In the genomic region with DNA sequence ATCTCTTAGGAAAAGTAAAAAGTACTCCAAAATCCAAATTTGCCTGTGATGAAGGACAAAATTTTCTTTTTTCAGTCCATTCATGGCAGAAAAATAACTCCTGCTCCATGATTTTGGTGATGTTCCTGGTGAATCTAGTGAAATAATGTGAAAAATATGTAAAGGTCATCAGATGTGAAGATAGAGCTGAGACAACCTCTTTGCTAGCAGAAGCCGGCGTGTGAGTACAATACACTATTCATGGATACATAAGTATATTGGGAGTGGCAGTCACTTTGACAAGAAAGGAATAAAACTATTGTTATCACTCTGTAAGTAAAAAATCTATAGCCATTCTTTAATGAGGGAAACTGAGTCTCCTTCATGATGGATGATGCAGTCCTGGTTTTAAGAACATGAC, we compare ENCODE assay signal across 15 cellular contexts. TPM values are rescaled to one million over a fixed set of nuclear protein-coding genes. Genes with fewer than 3 reads are reported as not detected.
DNase-seq lines count a peak whose midpoint lies in the region; ATAC-seq, FAIRE-seq and TF ChIP-seq lines count a peak whose summit lies in the region.
"Had no signal": no experiment of that assay in that cellular context is flagged by ENCODE, and none has a peak within 500 bp of the region (broad histone marks: within the 10 kb centered on the region; RNA-seq: fewer than 3 reads in every experiment).

No MANE protein-coding gene starts in this region.

- in situ Hi-C loops in GM12878 (cut with MboI): loop anchor here (10.0 kb wide), 1 partner anchor 48 kb away; no protein-coding TSS in a partner anchor

- no peak overlapping the region for H3K4me3 Mint-ChIP-seq in stimulated activated effector memory CD8-positive, alpha-beta T cell treated with anti-CD3 and anti-CD28 coated beads, Interleukin-12 subunit alpha, Interleukin-12 subunit beta, amount 100 ng/mL, for 72 hours
- H3K4me3 Mint-ChIP-seq in activated naive CD8-positive, alpha-beta T cell treated with anti-CD3 and anti-CD28 coated beads, Interleukin-2, amount 50 U/mL, for 24 hours: no peak overlapping the region
- H3K4me3 Mint-ChIP-seq in glutamatergic neuron (ENCODE audit: unreplicated experiment): no peak overlapping the region
- H3K4me3 Mint-ChIP-seq: CD14-positive monocyte; CD8-positive, alpha-beta T cell had no signal

- no peaks in the 10 kb centered on the region for H3K27me3 ChIP-seq in OCI-LY3 (ENCODE audit: low read depth, low read length)
- no peaks in the 10 kb centered on the region for H3K27me3 ChIP-seq in GM12878 (replicated peaks in 1 of 2; ENCODE audit: control insufficient read depth in 2 of 2, insufficient read depth in 2 of 2, low read length in 1 of 2)

- no peak for FAIRE-seq in GM12878 (lab: Jason Lieb, UNC)
- FAIRE-seq: D721Med had no signal

- H3K4me2 ChIP-seq in OCI-LY3 (ENCODE audit: low read length) (peak overlapping the region; percentile 80), GM12878 (ENCODE audit: control insufficient read depth, insufficient read depth) (peak overlapping the region; percentile 32; the same call in 1 of the 2 replicates)

- H3K9me3 ChIP-seq in OCI-LY3 (ENCODE audit: insufficient read depth, low read length) (no peaks in the 10 kb centered on the region), GM12878 (replicated peaks; ENCODE audit: control insufficient read depth, insufficient read depth, low read length) (no peaks in the 10 kb centered on the region)

- H3K79me2 ChIP-seq in OCI-LY3 (ENCODE audit: low read length) (no peaks in the 10 kb centered on the region; the same call in 1 of the 2 replicates), GM12878 (ENCODE audit: control insufficient read depth, insufficient read depth, low read length) (no peaks in the 10 kb centered on the region; the same call in 1 of the 2 replicates)

- CTCF ChIA-PET in GM12878 (lab: Yijun Ruan, JAX): interaction anchor here (1.5 to 1.6 kb wide), 2 partner anchors 45 to 50 kb away, joined by 3 to 4 read pairs; no protein-coding TSS in a partner anchor

- H3K36me3 Mint-ChIP-seq in stimulated activated effector memory CD8-positive, alpha-beta T cell treated with anti-CD3 and anti-CD28 coated beads, Interleukin-12 subunit alpha, Interleukin-12 subunit beta, amount 100 ng/mL, for 72 hours: peaks cover 5% of the 10 kb centered on the region
- H3K36me3 Mint-ChIP-seq in activated naive CD8-positive, alpha-beta T cell treated with anti-CD3 and anti-CD28 coated beads, Interleukin-2, amount 50 U/mL, for 24 hours (ENCODE audit: low read depth): no peaks in the 10 kb centered on the region
- no peaks in the 10 kb centered on the region for H3K36me3 Mint-ChIP-seq in glutamatergic neuron (ENCODE audit: unreplicated experiment)
- H3K36me3 Mint-ChIP-seq: CD14-positive monocyte; CD8-positive, alpha-beta T cell had no signal

- H3K27ac ChIP-seq in OCI-LY3 (ENCODE audit: low read length) (peak overlapping the region; percentile 89), GM12878 (ENCODE audit: control insufficient read depth, insufficient read depth) (no peak overlapping the region)
- H3K27ac ChIP-seq: GM23248 had no signal

- no TSS peak for BruUV-seq in GM12878 (replicated peaks; lab: Mats Ljungman, UMichigan)

- peaks cover 5% of the 10 kb centered on the region for H3K27me3 Mint-ChIP-seq in activated naive CD8-positive, alpha-beta T cell treated with anti-CD3 and anti-CD28 coated beads, Interleukin-2, amount 50 U/mL, for 24 hours
- H3K27me3 Mint-ChIP-seq in glutamatergic neuron (ENCODE audit: unreplicated experiment): peaks cover 2% of the 10 kb centered on the region

- RAD21 ChIA-PET in GM12878 (lab: Charles Lee; ENCODE audit: unreplicated experiment): interaction anchor here (1.6 to 2.1 kb wide), 2 partner anchors 36 to 65 kb away, joined by 8 to 11 read pairs; no protein-coding TSS in a partner anchor

- H3K27ac Mint-ChIP-seq in stimulated activated effector memory CD8-positive, alpha-beta T cell treated with anti-CD3 and anti-CD28 coated beads, Interleukin-12 subunit alpha, Interleukin-12 subunit beta, amount 100 ng/mL, for 72 hours: peak overlapping the region; percentile 82
- H3K27ac Mint-ChIP-seq in activated naive CD8-positive, alpha-beta T cell treated with anti-CD3 and anti-CD28 coated beads, Interleukin-2, amount 50 U/mL, for 24 hours: no peak overlapping the region
- H3K27ac Mint-ChIP-seq in glutamatergic neuron (ENCODE audit: unreplicated experiment): no peak overlapping the region
- H3K27ac Mint-ChIP-seq: CD14-positive monocyte; CD8-positive, alpha-beta T cell had no signal

- no peak for TF ChIP-seq EP300 in GM12878 (IDR thresholded peaks at IDR 0.05; ENCODE audit: borderline replicate concordance in 1 of 2, control insufficient read depth in 1 of 2, low read depth in 2 of 2, low read length in 2 of 2)

- TF ChIP-seq CTCF in OCI-LY3 (IDR thresholded peaks at IDR 0.05; ENCODE audit: low read depth, low read length): no peak
- no peak for TF ChIP-seq CTCF in GM12878 (IDR thresholded peaks at IDR 0.05 in 2 of 3, conservative IDR thresholded peaks at IDR 0.05 in 1 of 3; ENCODE audit: control insufficient read depth in 2 of 3, extremely low read depth in 1 of 3, insufficient read depth in 1 of 3, low read depth in 3 of 3, low read length in 3 of 3)
- no peak for TF ChIP-seq CTCF in glutamatergic neuron (IDR thresholded peaks at IDR 0.05; ENCODE audit: partially characterized antibody, unreplicated experiment)

- H3K36me3 ChIP-seq in OCI-LY3 (replicated peaks; ENCODE audit: low read depth, low read length) (no peaks in the 10 kb centered on the region), GM12878 (ENCODE audit: control insufficient read depth in 2 of 2, insufficient read depth in 2 of 2, low read length in 1 of 2) (no peaks in the 10 kb centered on the region)

- H2AFZ ChIP-seq in OCI-LY3 (ENCODE audit: low read depth, low read length) (no peak overlapping the region), GM12878 (ENCODE audit: control insufficient read depth, low read depth, low read length) (no peak overlapping the region)
- H2AFZ ChIP-seq: GM23248 had no signal

- H3K4me1 Mint-ChIP-seq in stimulated activated effector memory CD8-positive, alpha-beta T cell treated with anti-CD3 and anti-CD28 coated beads, Interleukin-12 subunit alpha, Interleukin-12 subunit beta, amount 100 ng/mL, for 72 hours: peaks cover 63% of the 10 kb centered on the region
- peaks cover 34% of the 10 kb centered on the region for H3K4me1 Mint-ChIP-seq in activated naive CD8-positive, alpha-beta T cell treated with anti-CD3 and anti-CD28 coated beads, Interleukin-2, amount 50 U/mL, for 24 hours
- H3K4me1 Mint-ChIP-seq in glutamatergic neuron (ENCODE audit: low read depth, unreplicated experiment): peaks cover 10% of the 10 kb centered on the region

- intact Hi-C loops in GM12878 (cut with micrococcal nuclease; ENCODE audit: unreplicated experiment): loop anchor here (2.0 kb wide), 1 partner anchor 36 kb away; no protein-coding TSS in a partner anchor

- DNase-seq in EL: peak; percentile 9
- DNase-seq in GM12878 (ENCODE audit: low read depth, low spot score): no peak
- DNase-seq in stimulated activated effector memory CD8-positive, alpha-beta T cell treated with anti-CD3 and anti-CD28 coated beads, Interleukin-12 subunit alpha, Interleukin-12 subunit beta, amount 100 ng/mL, for 72 hours (ENCODE audit: low spot score in 2 of 2): no peak
- DNase-seq in activated naive CD8-positive, alpha-beta T cell treated with anti-CD3 and anti-CD28 coated beads, Interleukin-2, amount 50 U/mL, for 24 hours: no peak
- DNase-seq in glutamatergic neuron: no peak
- DNase-seq: CD8-positive, alpha-beta T cell; COR-L47; DND-41; GF-D8; GM23248; H7 had no signal

- ATAC-seq in GM12878 (no peak), HG03457 (IDR thresholded peaks at IDR 0.05; ENCODE audit: unreplicated experiment) (no peak)
- ATAC-seq in stimulated activated effector memory CD8-positive, alpha-beta T cell treated with anti-CD3 and anti-CD28 coated beads, Interleukin-12 subunit alpha, Interleukin-12 subunit beta, amount 100 ng/mL, for 72 hours: no peak
- no peak for ATAC-seq in activated naive CD8-positive, alpha-beta T cell treated with anti-CD3 and anti-CD28 coated beads, Interleukin-2, amount 50 U/mL, for 24 hours
- ATAC-seq: CD8-positive, alpha-beta T cell had no signal

- H3K9me3 Mint-ChIP-seq in stimulated activated effector memory CD8-positive, alpha-beta T cell treated with anti-CD3 and anti-CD28 coated beads, Interleukin-12 subunit alpha, Interleukin-12 subunit beta, amount 100 ng/mL, for 72 hours: no peaks in the 10 kb centered on the region
- H3K9me3 Mint-ChIP-seq in activated naive CD8-positive, alpha-beta T cell treated with anti-CD3 and anti-CD28 coated beads, Interleukin-2, amount 50 U/mL, for 24 hours: no peaks in the 10 kb centered on the region
- peaks cover 2% of the 10 kb centered on the region for H3K9me3 Mint-ChIP-seq in glutamatergic neuron (ENCODE audit: unreplicated experiment)
- H3K9me3 Mint-ChIP-seq: CD8-positive, alpha-beta T cell had no signal

- H3K9ac ChIP-seq in OCI-LY3 (ENCODE audit: low read length): peak overlapping the region; percentile 52
- H3K9ac ChIP-seq in GM12878 (ENCODE audit: control insufficient read depth, insufficient read depth, low read length): no peak overlapping the region
- H3K9ac ChIP-seq: GM23248 had no signal

- H3K4me1 ChIP-seq in OCI-LY3 (ENCODE audit: low read length) (peaks cover 89% of the 10 kb centered on the region), GM12878 (ENCODE audit: control insufficient read depth, insufficient read depth, low read length) (peaks cover 50% of the 10 kb centered on the region)

- peak overlapping the region; percentile 59 for H3K4me3 ChIP-seq in OCI-LY3 (ENCODE audit: low read length)
- no peak overlapping the region for H3K4me3 ChIP-seq in GM12878
- H3K4me3 ChIP-seq: GM23248 had no signal

- 100% methylated on average over 2 of the region's 2 CpGs for WGBS in GM12878 (ENCODE audit: insufficient coverage, insufficient replicate concordance, low lambda C conversion rate, missing lambda C conversion rate)

- SMC1A ChIA-PET in GM12878 (lab: Charles Lee; ENCODE audit: uncharacterized antibody, unreplicated experiment): interaction anchor here (1.0 to 2.0 kb wide), 7 partner anchors 13 to 58 kb away, joined by 3 to 17 read pairs (median 7); no protein-coding TSS in a partner anchor

- no peak for TF ChIP-seq RAD21 in GM12878 (IDR thresholded peaks at IDR 0.05; ENCODE audit: insufficient read depth, low read depth, low read length)

- TF ChIP-seq POLR2A in GM12878 (IDR thresholded peaks at IDR 0.05; ENCODE audit: low read depth, low read length): no peak

- POLR2A ChIA-PET in GM12878 (lab: Charles Lee): interaction anchor here (0.6 to 1.5 kb wide), 4 partner anchors 10 to 41 kb away, joined by 3 to 6 read pairs (median 4); no protein-coding TSS in a partner anchor

- H4K20me1 ChIP-seq in OCI-LY3 (ENCODE audit: insufficient read depth, low read length): no peaks in the 10 kb centered on the region
- no peaks in the 10 kb centered on the region for H4K20me1 ChIP-seq in GM12878 (ENCODE audit: control insufficient read depth, insufficient read depth)

RNA-seq across cellular contexts. Expression of a gene that starts 6.3 kb away (rescaled TPM):
- 16.4 and 16.7 TPM in 2 replicates for total RNA-seq in GM12878 (2013; cell fraction: nucleolus; rRNA removed)
- total RNA-seq in GM12878 (2014; rRNA removed) (35.8 and 37.0 TPM in 2 replicates), GM12878 (2014; rRNA removed; fragmentation: Illumina TruSeq; extraction: Trizol) (23.2 and 23.8 TPM in 2 replicates), GM12878 (2021) (43.2 and 43.4 TPM in 2 replicates), glutamatergic neuron (ENCODE audit: unreplicated experiment) (27.9 TPM)
- 24.9 TPM for polyA plus RNA-seq in GM12878 (2011; ENCODE audit: low read depth)
- polyA plus RNA-seq in GM12878 (2011; rRNA removed) (20.3 and 26.9 TPM in 2 replicates), GM12878 (2014; fragmentation: Illumina TruSeq; extraction: Trizol) (27.4 TPM in 2 replicates), GM12878 (2014; fragmentation: Nextera tagmentation; extraction: Ambion mirVana) (10 to 100 TPM; 10.8 to 13.9 TPM), GM12878 (2014; rRNA removed) (28.0 and 29.0 TPM in 2 replicates), GM12878 (2016; fragmentation: Nextera tagmentation; extraction: Ambion mirVana) (10 to 100 TPM; 32.6 to 37.2 TPM)
- polyA plus RNA-seq in GM12878 (2011; cell fraction: cytosol; rRNA removed): 27.0 and 29.7 TPM in 2 replicates
- 30.5 and 33.0 TPM in 2 replicates for polyA plus RNA-seq in GM12878 (2011; cell fraction: nucleus; rRNA removed)
- 27.7 and 31.8 TPM in 2 replicates for polyA plus RNA-seq in GM12878 (2012)
- 49.4 and 72.0 TPM in 2 replicates for polyA minus RNA-seq in GM12878 (2011; rRNA and poly(A)+ RNA removed)
- polyA minus RNA-seq in GM12878 (2011; cell fraction: cytosol; rRNA and poly(A)+ RNA removed): 22.5 and 26.3 TPM in 2 replicates
- polyA minus RNA-seq in GM12878 (2011; cell fraction: nucleus; rRNA and poly(A)+ RNA removed): 12.0 and 23.5 TPM in 2 replicates
